ENCODE assay signal across 10 cellular contexts in the genomic region with DNA sequence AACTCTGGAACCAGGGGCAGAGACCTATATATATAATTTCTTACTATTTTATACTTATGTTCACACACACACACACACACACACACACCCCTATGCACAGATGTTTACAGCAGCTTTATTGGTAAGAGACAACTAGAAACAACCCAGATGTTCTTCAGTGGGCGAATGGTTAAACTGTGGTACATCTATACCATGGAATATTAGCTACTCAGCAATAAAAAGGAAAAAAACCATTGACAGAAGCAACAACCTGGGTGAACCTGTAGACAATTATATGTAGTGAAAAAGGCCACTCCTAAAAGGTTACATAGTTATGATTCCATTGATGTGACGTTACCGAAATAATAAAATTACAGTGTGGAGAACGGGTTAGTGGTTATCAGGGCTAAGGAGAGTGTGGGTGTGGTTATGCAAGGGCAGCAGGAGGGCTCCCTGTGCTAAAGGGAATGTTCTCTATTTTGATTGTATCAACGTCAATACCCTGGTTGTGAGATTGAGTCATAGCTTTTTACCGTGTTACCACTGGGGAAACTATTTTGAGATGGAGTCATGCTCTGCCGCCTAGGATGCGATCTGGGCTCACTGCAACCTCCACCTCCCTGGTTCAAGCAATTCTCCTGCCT.
A peak's percentile ranks its signal among the peaks of the same experiment; 100 is the strongest.
DNase-seq lines count a peak whose midpoint lies in the region; ATAC-seq and TF ChIP-seq lines count a peak whose summit lies in the region.
"Had no signal": no experiment of that assay in that cellular context is flagged by ENCODE, and none has a peak within 500 bp of the region (broad histone marks: within the 10 kb centered on the region; RNA-seq: fewer than 3 reads in every experiment).

No MANE protein-coding gene starts in this region.

- no peak overlapping the region for H3K56ac ChIP-seq in IMR-90 (ENCODE audit: extremely low read depth, insufficient read depth, low read length)

- no peak overlapping the region for H4K8ac ChIP-seq in IMR-90 (ENCODE audit: low read depth in 2 of 2, low read length in 2 of 2)

- POLR2A ChIA-PET in IMR-90 (lab: Charles Lee; ENCODE audit: unreplicated experiment) = no interaction called here
- POLR2A ChIA-PET in HEK293T (lab: Yijun Ruan, JAX) = no interaction called here

- no peak; the same call in 1 of the 2 replicates for TF ChIP-seq RAD21 in IMR-90 (IDR thresholded peaks at IDR 0.05; ENCODE audit: low read length)

- TF ChIP-seq CTCF in IMR-90 (conservative IDR thresholded peaks at IDR 0.05; ENCODE audit: low read depth, low read length) (no peak), tibial artery (IDR thresholded peaks at IDR 0.05) (no peak)

- H3K27ac ChIP-seq in IMR-90 (ENCODE audit: insufficient read depth, low read length) (no peak overlapping the region), tibial artery (peak overlapping the region; percentile 49 to 54)

- H3K4me3 ChIP-seq in IMR-90 (ENCODE audit: insufficient read depth, low read depth, low read length) (no peak overlapping the region), tibial artery (no peak overlapping the region)
- H3K4me3 ChIP-seq: GM23338 had no signal

- peaks cover 49 to 90% of the 10 kb centered on the region in 2 experiments for H3K79me1 ChIP-seq in IMR-90 (ENCODE audit: low read depth in 1 of 2, low read length in 2 of 2)

- no peak overlapping the region for H3K4me2 ChIP-seq in IMR-90 (ENCODE audit: low read depth, low read length)
- H3K4me2 ChIP-seq: GM23338 had no signal

- no peak overlapping the region for H2AK9ac ChIP-seq in IMR-90 (replicated peaks; ENCODE audit: low read depth, low read length, poor library complexity)

- peak overlapping the region; percentile 19 for H3K27ac Mint-ChIP-seq in T-helper 17 cell
- H3K27ac Mint-ChIP-seq: GM23338 had no signal

- CTCF ChIA-PET in IMR-90 (lab: Yijun Ruan, JAX) = interaction anchor here (0.9 kb wide), 1 partner anchor 34 kb away, joined by 4 read pairs; no protein-coding TSS in a partner anchor
- CTCF ChIA-PET in HEK293T (lab: Yijun Ruan, JAX) = no interaction called here

- H4K20me1 ChIP-seq in IMR-90 (ENCODE audit: insufficient read depth, low read length) = peaks cover 18% of the 10 kb centered on the region

- H3K4me1 Mint-ChIP-seq in T-helper 17 cell = peaks cover 5% of the 10 kb centered on the region
- H3K4me1 Mint-ChIP-seq: GM23338 had no signal

- no peak overlapping the region for H2BK120ac ChIP-seq in IMR-90 (ENCODE audit: low read depth, low read length)

- H3K4ac ChIP-seq in IMR-90 (ENCODE audit: low read depth, low read length) = no peak overlapping the region

- H3K18ac ChIP-seq in IMR-90 (ENCODE audit: low read depth, low read length) = no peak overlapping the region

- no peaks in the 10 kb centered on the region for H3K27me3 Mint-ChIP-seq in T-helper 17 cell

- no peaks in the 10 kb centered on the region; the same call in 1 of the 2 replicates for H3K4me1 ChIP-seq in IMR-90 (ENCODE audit: control insufficient read depth, insufficient read depth, low read length)
- H3K4me1 ChIP-seq in tibial artery = peaks cover 0 to 33% (median 14%) of the 10 kb centered on the region in 4 donors

- BruUV-seq in IMR-90 (replicated peaks; lab: Mats Ljungman, UMichigan) = no TSS peak

- 93% methylated on average over 3 of the region's 8 CpGs; no CpG with 5 or more reads in 1 of the 2 experiments for WGBS in IMR-90 (ENCODE audit: extremely low coverage in 2 of 2, insufficient read length in 1 of 2), 2 experiments

- no peak overlapping the region for H2BK5ac ChIP-seq in IMR-90 (ENCODE audit: low read depth, low read length, poor library complexity, severe bottlenecking)

- TF ChIP-seq POLR2A in IMR-90 (IDR thresholded peaks at IDR 0.05; ENCODE audit: low read depth, low read length) = no peak

- no peak overlapping the region for H4K91ac ChIP-seq in IMR-90 (ENCODE audit: insufficient read depth, low read depth, low read length)

- H3K9me3 ChIP-seq in IMR-90 (ENCODE audit: control insufficient read depth, insufficient read depth, low read length) (no peaks in the 10 kb centered on the region), T-helper 17 cell (ENCODE audit: control insufficient read depth, low read length, poor library complexity, severe bottlenecking) (no peaks in the 10 kb centered on the region), tibial artery (no peaks in the 10 kb centered on the region)

- peaks cover 24% of the 10 kb centered on the region for H3K9me1 ChIP-seq in IMR-90 (ENCODE audit: insufficient read depth, low read length)

- no peak overlapping the region for H2BK15ac ChIP-seq in IMR-90 (ENCODE audit: low read depth, low read length)

- H3K14ac ChIP-seq in IMR-90 (replicated peaks; ENCODE audit: low read depth, low read length) = no peak overlapping the region

- H2BK20ac ChIP-seq in IMR-90 (ENCODE audit: low read depth, low read length) = no peak overlapping the region

- peak; percentile 77 for DNase-seq in IMR-90
- no peak for DNase-seq in T-helper 17 cell
- peak; percentile 31 for DNase-seq in fibroblast of the conjunctiva (ENCODE audit: low read depth)
- DNase-seq in tibial artery = no peak
- no peak for DNase-seq in HEK293T (ENCODE audit: extremely low spot score)
- DNase-seq in stimulated activated naive CD4-positive, alpha-beta T cell treated with Interleukin-2 at 50 U/mL for 16 hours (lab: John Stamatoyannopoulos, UW) = no peak
- DNase-seq: NCI-H2029, right cardiac atrium had no signal

- H3K9ac ChIP-seq in IMR-90 (ENCODE audit: low read depth, low read length) = no peak overlapping the region

- no peak overlapping the region for H2AK5ac ChIP-seq in IMR-90 (ENCODE audit: low read depth, low read length)

- no peak overlapping the region for H3K23ac ChIP-seq in IMR-90 (ENCODE audit: low read depth, low read length)

- no peak for ATAC-seq in IMR-90 (ENCODE audit: low read depth)
- no peak for ATAC-seq in T-helper 17 cell
- no peak for ATAC-seq in HG03108 (IDR thresholded peaks at IDR 0.05; ENCODE audit: unreplicated experiment)
- ATAC-seq: GM23338 had no signal

- H3K27me3 ChIP-seq in IMR-90 (ENCODE audit: control insufficient read depth, insufficient read depth, low read length) (no peaks in the 10 kb centered on the region), tibial artery (no peaks in the 10 kb centered on the region)

- H3K36me3 Mint-ChIP-seq in T-helper 17 cell (ENCODE audit: low read depth) = peaks cover 5% of the 10 kb centered on the region

- no peak overlapping the region for H4K5ac ChIP-seq in IMR-90 (ENCODE audit: low read depth, low read length)

- intact Hi-C loops in IMR-90 (cut with micrococcal nuclease) = no loop called here
- intact Hi-C loops in tibial artery (cut with DNase I; ENCODE audit: low total_unique reads) = no loop called here

- H3K36me3 ChIP-seq in IMR-90 (ENCODE audit: control insufficient read depth, insufficient read depth, low read length) (peaks cover 31% of the 10 kb centered on the region), tibial artery (peaks cover 19 to 36% (median 24%) of the 10 kb centered on the region in 3 donors)

- dilution Hi-C loops in IMR-90 (cut with HindIII; ENCODE audit: low sequenced_read_pairs, unreplicated experiment) = no loop called here

- no peak overlapping the region for H3K4me3 Mint-ChIP-seq in T-helper 17 cell
- H3K4me3 Mint-ChIP-seq: GM23338 had no signal

- in situ Hi-C loops in IMR-90 (cut with MboI; ENCODE audit: low sequenced_read_pairs) = loop anchor here (10.0 kb wide), 1 partner anchor 229 kb away; no protein-coding TSS in a partner anchor

- no peak overlapping the region for H2AFZ ChIP-seq in IMR-90 (replicated peaks; ENCODE audit: low read length, poor library complexity)
- H2AFZ ChIP-seq: GM23338 had no signal

TF ChIP-seq in IMR-90, 13 proteins besides CTCF, POLR2A, EP300 and RAD21 (continues in another document):
- TF ChIP-seq CHD1 (IDR thresholded peaks at IDR 0.05; ENCODE audit: low read depth, low read length) (no peak), MAFK (IDR thresholded peaks at IDR 0.05; ENCODE audit: low read depth, low read length) (no peak), NFE2L2 (IDR thresholded peaks at IDR 0.05; ENCODE audit: low read depth, low read length) (no peak), SMC3 (IDR thresholded peaks at IDR 0.05; ENCODE audit: low read depth, low read length) (peak; percentile 19; the same call in 1 of the 2 replicates), BHLHE40 (IDR thresholded peaks at IDR 0.05; ENCODE audit: low read depth, low read length) (no peak), FOS (IDR thresholded peaks at IDR 0.05; ENCODE audit: low read depth, low read length) (no peak)
- TF ChIP-seq, protein P1, sequence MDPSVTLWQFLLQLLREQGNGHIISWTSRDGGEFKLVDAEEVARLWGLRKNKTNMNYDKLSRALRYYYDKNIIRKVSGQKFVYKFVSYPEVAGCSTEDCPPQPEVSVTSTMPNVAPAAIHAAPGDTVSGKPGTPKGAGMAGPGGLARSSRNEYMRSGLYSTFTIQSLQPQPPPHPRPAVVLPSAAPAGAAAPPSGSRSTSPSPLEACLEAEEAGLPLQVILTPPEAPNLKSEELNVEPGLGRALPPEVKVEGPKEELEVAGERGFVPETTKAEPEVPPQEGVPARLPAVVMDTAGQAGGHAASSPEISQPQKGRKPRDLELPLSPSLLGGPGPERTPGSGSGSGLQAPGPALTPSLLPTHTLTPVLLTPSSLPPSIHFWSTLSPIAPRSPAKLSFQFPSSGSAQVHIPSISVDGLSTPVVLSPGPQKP (IDR thresholded peaks at IDR 0.05; ENCODE audit: borderline replicate concordance, low read depth, low read length) = no peak

TF ChIP-seq in HEK293T, 16 proteins besides CTCF, POLR2A, EP300 and RAD21:
- TF ChIP-seq SUZ12 (IDR thresholded peaks at IDR 0.05) = no peak
- no peak for TF ChIP-seq FOXK2 (IDR thresholded peaks at IDR 0.05)
- no peak for TF ChIP-seq TARDBP (IDR thresholded peaks at IDR 0.05)
- no peak for TF ChIP-seq ZNF384 (IDR thresholded peaks at IDR 0.05)
- TF ChIP-seq, protein P2, sequence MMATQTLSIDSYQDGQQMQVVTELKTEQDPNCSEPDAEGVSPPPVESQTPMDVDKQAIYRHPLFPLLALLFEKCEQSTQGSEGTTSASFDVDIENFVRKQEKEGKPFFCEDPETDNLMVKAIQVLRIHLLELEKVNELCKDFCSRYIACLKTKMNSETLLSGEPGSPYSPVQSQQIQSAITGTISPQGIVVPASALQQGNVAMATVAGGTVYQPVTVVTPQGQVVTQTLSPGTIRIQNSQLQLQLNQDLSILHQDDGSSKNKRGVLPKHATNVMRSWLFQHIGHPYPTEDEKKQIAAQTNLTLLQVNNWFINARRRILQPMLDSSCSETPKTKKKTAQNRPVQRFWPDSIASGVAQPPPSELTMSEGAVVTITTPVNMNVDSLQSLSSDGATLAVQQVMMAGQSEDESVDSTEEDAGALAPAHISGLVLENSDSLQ (IDR thresholded peaks at IDR 0.05) = no peak
- no peak for TF ChIP-seq CTBP1 (IDR thresholded peaks at IDR 0.05; ENCODE audit: borderline replicate concordance)
- TF ChIP-seq ELF4 (IDR thresholded peaks at IDR 0.05) = no peak

Comparison
In these comparisons a context has a peak if more than half of its experiments do, and no peak if none do; other contexts are left out.
1. DNase-seq: peak in IMR-90 (single experiment) and fibroblast of the conjunctiva (single experiment); none in T-helper 17 cell (0 of 3), tibial artery (0 of 2), HEK293T (single experiment) and stimulated activated naive CD4-positive, alpha-beta T cell treated with Interleukin-2 at 50 U/mL for 16 hours (single experiment).